Comparison of ENCODE assay signal across 7 cellular contexts in genomic region chr3:73003050-73003449, GRCh38. TPM values are rescaled to one million over a fixed set of nuclear protein-coding genes. Genes with fewer than 3 reads are reported as not detected.
A peak's percentile ranks its signal among the peaks of the same experiment; 100 is the strongest.
DNase-seq lines count a peak whose midpoint lies in the region; ATAC-seq and TF ChIP-seq lines count a peak whose summit lies in the region.
"Not testable (repeated sequence)": the region's sequence is repeated elsewhere in the genome, so short reads cannot be mapped to it uniquely, and the experiment has no call there.

No MANE protein-coding gene starts in this region.

- WGBS in psoas muscle, 3 donors = 81 to 95% (median 82%) methylated on average over 8 of the region's 8 CpGs

- H3K79me2 ChIP-seq in Loucy (ENCODE audit: insufficient read depth, low read length) = peaks cover 99% of the 10 kb centered on the region

- H4K20me1 ChIP-seq in Loucy (ENCODE audit: insufficient read depth, low read length, poor library complexity, severe bottlenecking) = peaks cover 98% of the 10 kb centered on the region

- H3K36me3 ChIP-seq in CD4-positive, CD25-positive, alpha-beta regulatory T cell (ENCODE audit: control insufficient read depth, insufficient read depth, low read length) = peaks cover 50% of the 10 kb centered on the region
- H3K36me3 ChIP-seq in Loucy (ENCODE audit: insufficient read depth, low read length) (peaks cover 43% of the 10 kb centered on the region), psoas muscle (ENCODE audit: insufficient read depth in 1 of 2, low read depth in 1 of 2) (peaks cover 0 to 50% of the 10 kb centered on the region in 2 donors)
- peaks cover 6 to 19% (median 8%) of the 10 kb centered on the region in 3 experiments for H3K36me3 ChIP-seq in naive thymus-derived CD4-positive, alpha-beta T cell (ENCODE audit: control insufficient read depth in 2 of 3, insufficient read depth in 3 of 3, low read length in 3 of 3)

- not testable (repeated sequence) for DNase-seq in CD4-positive, CD25-positive, alpha-beta regulatory T cell; activated CD4-positive, alpha-beta memory T cell treated with anti-CD3 and anti-CD28 coated beads for 36 hours; effector memory CD8-positive, alpha-beta T cell; naive thymus-derived CD4-positive, alpha-beta T cell; psoas muscle

- H3K4me3 ChIP-seq in CD4-positive, CD25-positive, alpha-beta regulatory T cell (ENCODE audit: low read depth, low read length); naive thymus-derived CD4-positive, alpha-beta T cell (ENCODE audit: low read length); psoas muscle: not testable (repeated sequence)
- peak overlapping the region; percentile 6 for H3K4me3 ChIP-seq in Loucy (ENCODE audit: low read length, poor library complexity, severe bottlenecking)

- intact Hi-C loops in activated CD4-positive, alpha-beta memory T cell treated with anti-CD3 and anti-CD28 coated beads for 36 hours (cut with micrococcal nuclease); naive thymus-derived CD4-positive, alpha-beta T cell (cut with micrococcal nuclease): not testable (repeated sequence)
- intact Hi-C loops in psoas muscle (cut with DNase I) = loop anchor here (5.0 kb wide), 2 partner anchors 44 to 49 kb away; no protein-coding TSS in a partner anchor

- not testable (repeated sequence) for H3K27me3 ChIP-seq in CD4-positive, CD25-positive, alpha-beta regulatory T cell (ENCODE audit: control insufficient read depth, insufficient read depth, low read length); Loucy (ENCODE audit: insufficient read depth, low read length, poor library complexity, severe bottlenecking); naive thymus-derived CD4-positive, alpha-beta T cell (ENCODE audit: control insufficient read depth in 2 of 2, insufficient read depth in 2 of 2, low read length in 2 of 2); psoas muscle (ENCODE audit: insufficient read depth in 3 of 3, low read length in 2 of 3)

- H3K9me3 ChIP-seq in CD4-positive, CD25-positive, alpha-beta regulatory T cell (ENCODE audit: control insufficient read depth in 2 of 2, low read length in 2 of 2); Loucy (ENCODE audit: insufficient read depth, low read depth, low read length); naive thymus-derived CD4-positive, alpha-beta T cell (ENCODE audit: control insufficient read depth in 2 of 3, low read length in 3 of 3); psoas muscle: not testable (repeated sequence)

- CTCF ChIA-PET in activated CD4-positive, alpha-beta memory T cell treated with anti-CD3 and anti-CD28 coated beads for 36 hours (lab: Charles Lee) = interaction anchor here (0.5 kb wide), 1 partner anchor 31 kb away, joined by 3 read pairs; no protein-coding TSS in a partner anchor
- CTCF ChIA-PET in naive thymus-derived CD4-positive, alpha-beta T cell (lab: Charles Lee) = not testable (repeated sequence)

- not testable (repeated sequence) for H3F3A ChIP-seq in Loucy (ENCODE audit: low read depth)

- not testable (repeated sequence) for H3K9ac ChIP-seq in Loucy (ENCODE audit: low read depth, low read length, poor library complexity, severe bottlenecking)

- H2AFZ ChIP-seq in Loucy (ENCODE audit: low read length) = not testable (repeated sequence)

- H3K27ac ChIP-seq in CD4-positive, CD25-positive, alpha-beta regulatory T cell (ENCODE audit: insufficient read depth, low read length, poor library complexity, severe bottlenecking); naive thymus-derived CD4-positive, alpha-beta T cell (ENCODE audit: low read depth, low read length): not testable (repeated sequence)
- peak overlapping the region; percentile 6 for H3K27ac ChIP-seq in psoas muscle

- not testable (repeated sequence) for H3K9me2 ChIP-seq in Loucy (replicated peaks; ENCODE audit: low read depth, low read length)

- not testable (repeated sequence) for H3K9me3 Mint-ChIP-seq in CD4-positive, CD25-positive, alpha-beta regulatory T cell; activated CD4-positive, alpha-beta memory T cell treated with anti-CD3 and anti-CD28 coated beads for 36 hours; activated naive CD8-positive, alpha-beta T cell (ENCODE audit: low read depth); effector memory CD8-positive, alpha-beta T cell; naive thymus-derived CD4-positive, alpha-beta T cell

- POLR2A ChIA-PET in activated CD4-positive, alpha-beta memory T cell treated with anti-CD3 and anti-CD28 coated beads for 36 hours (lab: Charles Lee) = interaction anchor here (0.6 kb wide), 1 partner anchor 14 kb away, joined by 4 read pairs; no protein-coding TSS in a partner anchor
- POLR2A ChIA-PET in naive thymus-derived CD4-positive, alpha-beta T cell (lab: Charles Lee) = interaction anchor here (1.1 kb wide), 1 partner anchor 23 kb away, joined by 3 read pairs; no protein-coding TSS in a partner anchor

- H3K4me1 Mint-ChIP-seq in CD4-positive, CD25-positive, alpha-beta regulatory T cell = peaks cover 29 to 90% (median 60%) of the 10 kb centered on the region in 4 donors
- H3K4me1 Mint-ChIP-seq in activated CD4-positive, alpha-beta memory T cell treated with anti-CD3 and anti-CD28 coated beads for 36 hours (ENCODE audit: low read depth) = peaks cover 74% of the 10 kb centered on the region
- peaks cover 75% of the 10 kb centered on the region for H3K4me1 Mint-ChIP-seq in activated naive CD8-positive, alpha-beta T cell (ENCODE audit: low read depth)
- peaks cover 49 to 75% of the 10 kb centered on the region in 2 donors for H3K4me1 Mint-ChIP-seq in effector memory CD8-positive, alpha-beta T cell (ENCODE audit: low read depth in 2 of 2)
- peaks cover 58 to 98% (median 88%) of the 10 kb centered on the region in 7 donors for H3K4me1 Mint-ChIP-seq in naive thymus-derived CD4-positive, alpha-beta T cell

- H3K4me1 ChIP-seq in CD4-positive, CD25-positive, alpha-beta regulatory T cell (ENCODE audit: control insufficient read depth, insufficient read depth, low read length, poor library complexity, severe bottlenecking) = peaks cover 66% of the 10 kb centered on the region
- H3K4me1 ChIP-seq in Loucy (ENCODE audit: insufficient read depth, low read length, poor library complexity, severe bottlenecking) = peaks cover 43% of the 10 kb centered on the region
- peaks cover 31 to 36% of the 10 kb centered on the region in 2 donors for H3K4me1 ChIP-seq in naive thymus-derived CD4-positive, alpha-beta T cell (ENCODE audit: control insufficient read depth in 2 of 2, insufficient read depth in 2 of 2, low read length in 2 of 2)
- H3K4me1 ChIP-seq in psoas muscle = peaks cover 51% of the 10 kb centered on the region

- H3K27ac Mint-ChIP-seq in CD4-positive, CD25-positive, alpha-beta regulatory T cell = peak overlapping the region in 2 of 3 donors; percentile 26 to 37
- peak overlapping the region; percentile 58 for H3K27ac Mint-ChIP-seq in activated CD4-positive, alpha-beta memory T cell treated with anti-CD3 and anti-CD28 coated beads for 36 hours
- peak overlapping the region; percentile 54 for H3K27ac Mint-ChIP-seq in activated naive CD8-positive, alpha-beta T cell
- H3K27ac Mint-ChIP-seq in effector memory CD8-positive, alpha-beta T cell = peak overlapping the region in 1 of 2 donors; percentile 81
- H3K27ac Mint-ChIP-seq in naive thymus-derived CD4-positive, alpha-beta T cell = peak overlapping the region in 4 of 9 donors; percentile 41 to 78 (median 54)

- H3K4me2 ChIP-seq in Loucy (ENCODE audit: low read depth, low read length, poor library complexity, severe bottlenecking) = peak overlapping the region; percentile 57

- ATAC-seq in CD4-positive, CD25-positive, alpha-beta regulatory T cell (ENCODE audit: low read depth in 2 of 2); effector memory CD8-positive, alpha-beta T cell (replicated peaks); naive thymus-derived CD4-positive, alpha-beta T cell; psoas muscle: not testable (repeated sequence)

- H3K27me3 Mint-ChIP-seq in CD4-positive, CD25-positive, alpha-beta regulatory T cell; activated CD4-positive, alpha-beta memory T cell treated with anti-CD3 and anti-CD28 coated beads for 36 hours; activated naive CD8-positive, alpha-beta T cell; effector memory CD8-positive, alpha-beta T cell; naive thymus-derived CD4-positive, alpha-beta T cell: not testable (repeated sequence)

- TF ChIP-seq CTCF in Loucy (conservative IDR thresholded peaks at IDR 0.05; ENCODE audit: low read length); psoas muscle (IDR thresholded peaks at IDR 0.05): not testable (repeated sequence)

- H3K36me3 Mint-ChIP-seq in CD4-positive, CD25-positive, alpha-beta regulatory T cell = peaks cover 55% of the 10 kb centered on the region
- peaks cover 79% of the 10 kb centered on the region for H3K36me3 Mint-ChIP-seq in activated CD4-positive, alpha-beta memory T cell treated with anti-CD3 and anti-CD28 coated beads for 36 hours
- peaks cover 16% of the 10 kb centered on the region for H3K36me3 Mint-ChIP-seq in activated naive CD8-positive, alpha-beta T cell
- peaks cover 83% of the 10 kb centered on the region for H3K36me3 Mint-ChIP-seq in effector memory CD8-positive, alpha-beta T cell (ENCODE audit: insufficient read depth)
- H3K36me3 Mint-ChIP-seq in naive thymus-derived CD4-positive, alpha-beta T cell = peaks cover 14 to 66% (median 37%) of the 10 kb centered on the region in 5 donors

- peak overlapping the region in 3 of 4 donors; percentile 29 to 67 (median 63) for H3K4me3 Mint-ChIP-seq in CD4-positive, CD25-positive, alpha-beta regulatory T cell
- H3K4me3 Mint-ChIP-seq in activated CD4-positive, alpha-beta memory T cell treated with anti-CD3 and anti-CD28 coated beads for 36 hours; activated naive CD8-positive, alpha-beta T cell: not testable (repeated sequence)
- peak overlapping the region; percentile 45 to 59 for H3K4me3 Mint-ChIP-seq in effector memory CD8-positive, alpha-beta T cell
- peak overlapping the region in 8 of 10 donors; percentile 16 to 52 (median 38) for H3K4me3 Mint-ChIP-seq in naive thymus-derived CD4-positive, alpha-beta T cell

RNA-seq across cellular contexts. Expression of gene PPP4R2, which starts 6.4 kb away (rescaled TPM):
- 98.4 TPM for total RNA-seq in CD4-positive, CD25-positive, alpha-beta regulatory T cell
- 10 to 100 TPM; 39.1 to 65.6 (median 51.7) TPM for polyA plus RNA-seq in CD4-positive, CD25-positive, alpha-beta regulatory T cell
- 100 to 1,000 TPM; 107 to 108 TPM for total RNA-seq in activated CD4-positive, alpha-beta memory T cell treated with anti-CD3 and anti-CD28 coated beads for 36 hours
- total RNA-seq in naive thymus-derived CD4-positive, alpha-beta T cell = 10 to 100 TPM; 56.3 to 87.0 (median 63.8) TPM
- polyA plus RNA-seq in naive thymus-derived CD4-positive, alpha-beta T cell = 10 to 100 TPM; 35.0 to 38.9 TPM
- total RNA-seq in psoas muscle = 10 to 100 TPM; 51.2 to 94.1 (median 62.1) TPM
- polyA plus RNA-seq in psoas muscle = 10 to 100 TPM; 15.1 to 49.8 (median 20.5) TPM

RNA-seq across cellular contexts. Expression of gene EBLN2, which starts 58.4 kb away (rescaled TPM):
- total RNA-seq in CD4-positive, CD25-positive, alpha-beta regulatory T cell = 20.8 TPM
- 1 to 10 TPM in 3 of 4 donors, under 1 TPM in 1; 0.80 to 1.3 (median 1.1) TPM for polyA plus RNA-seq in CD4-positive, CD25-positive, alpha-beta regulatory T cell
- 1 to 10 TPM; 5.5 to 6.0 TPM for total RNA-seq in activated CD4-positive, alpha-beta memory T cell treated with anti-CD3 and anti-CD28 coated beads for 36 hours
- total RNA-seq in naive thymus-derived CD4-positive, alpha-beta T cell = 10 to 100 TPM in 2 of 5 experiments, 1 to 10 TPM in 3; 6.7 to 12.9 (median 9.8) TPM
- polyA plus RNA-seq in naive thymus-derived CD4-positive, alpha-beta T cell = 1 to 10 TPM; 1.1 to 2.5 TPM
- total RNA-seq in psoas muscle = 1 to 10 TPM in 2 of 4 donors, under 1 TPM in 2; 0.54 to 1.4 (median 0.89) TPM
- under 1 TPM; 0.08 to 0.38 (median 0.22) TPM for polyA plus RNA-seq in psoas muscle
